Comparison of ENCODE assay signal across 27 cellular contexts in the genomic region with DNA sequence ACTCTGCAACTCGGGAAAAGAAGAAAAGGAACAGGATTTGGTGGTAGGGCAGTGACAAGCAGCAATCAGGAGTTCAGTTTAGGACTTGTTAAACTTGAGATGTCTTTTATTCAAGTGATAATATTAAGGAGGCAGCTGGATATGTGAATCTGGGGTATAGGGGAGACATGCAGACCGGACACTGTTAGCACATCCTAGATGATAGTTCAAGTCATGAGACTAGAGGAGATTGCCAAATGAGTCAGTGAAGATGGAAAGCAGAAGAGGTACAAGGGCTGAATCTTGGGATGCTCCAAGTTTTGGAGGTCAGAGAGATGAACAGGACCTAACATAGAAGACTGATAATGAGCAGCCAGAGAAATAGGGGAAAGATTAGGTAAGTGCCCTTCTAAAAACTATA.
A peak's percentile ranks its signal among the peaks of the same experiment; 100 is the strongest.
DNase-seq lines count a peak whose midpoint lies in the region; ATAC-seq, FAIRE-seq and TF ChIP-seq lines count a peak whose summit lies in the region.
"Had no signal": no experiment of that assay in that cellular context is flagged by ENCODE, and none has a peak within 500 bp of the region (broad histone marks: within the 10 kb centered on the region; RNA-seq: fewer than 3 reads in every experiment).

No MANE protein-coding gene starts in this region.

- H3K4me1 ChIP-seq in Karpas-422 (ENCODE audit: low read length) (no peaks in the 10 kb centered on the region), left lung (no peaks in the 10 kb centered on the region), uterus (no peaks in the 10 kb centered on the region)
- H3K4me1 ChIP-seq: BE2C, HAP-1 had no signal

- H4K20me1 ChIP-seq in Karpas-422 (ENCODE audit: insufficient read depth, low read depth, low read length): no peaks in the 10 kb centered on the region

- H3K9me3 ChIP-seq in Karpas-422 (ENCODE audit: low read length) (peaks cover 3% of the 10 kb centered on the region), left lung (peaks cover 0 to 5% of the 10 kb centered on the region in 2 donors), uterus (no peaks in the 10 kb centered on the region)
- H3K9me3 ChIP-seq: BE2C, HAP-1 had no signal

- intact Hi-C loops in dorsolateral prefrontal cortex (cut with DNase I): loop anchor here (5.0 kb wide), 2 partner anchors 68 to 138 kb away; partner anchors contain the start of gene PSME4 (in 2 of the 2)
- intact Hi-C loops in left lung (cut with DNase I): no loop called here
- intact Hi-C loops in uterus (cut with DNase I; ENCODE audit: low total_unique reads): no loop called here

- H3K27me3 ChIP-seq in Karpas-422 (ENCODE audit: low read length) (no peaks in the 10 kb centered on the region), dorsolateral prefrontal cortex (no peaks in the 10 kb centered on the region), left lung (no peaks in the 10 kb centered on the region), uterus (no peaks in the 10 kb centered on the region)
- H3K27me3 ChIP-seq: BE2C, SJCRH30 had no signal

- no peaks in the 10 kb centered on the region for H3K9me2 ChIP-seq in Karpas-422 (replicated peaks; ENCODE audit: insufficient read depth, low read length)

- no peak overlapping the region for H3K9ac ChIP-seq in Karpas-422 (ENCODE audit: low read length)

- no peak for TF ChIP-seq CTCF in dorsolateral prefrontal cortex (IDR thresholded peaks at IDR 0.05 in 54 of 56, conservative IDR thresholded peaks at IDR 0.05 in 2 of 56; ENCODE audit: low read depth in 1 of 56, partially characterized antibody in 56 of 56)
- TF ChIP-seq CTCF in left lung (IDR thresholded peaks at IDR 0.05): no peak
- no peak for TF ChIP-seq CTCF in uterus (IDR thresholded peaks at IDR 0.05)
- TF ChIP-seq CTCF in D721Med (IDR thresholded peaks at IDR 0.05; ENCODE audit: insufficient read depth, missing control alignments): no peak

- H3K4me2 ChIP-seq in Karpas-422 (ENCODE audit: low read depth, low read length, poor library complexity, severe bottlenecking): no peak overlapping the region

- H3K4me3 ChIP-seq in Karpas-422 (ENCODE audit: low read length): no peak overlapping the region
- no peak overlapping the region for H3K4me3 ChIP-seq in dorsolateral prefrontal cortex
- H3K4me3 ChIP-seq in left lung: no peak overlapping the region
- H3K4me3 ChIP-seq in uterus: no peak overlapping the region
- H3K4me3 ChIP-seq: HAP-1, SJCRH30 had no signal

- ATAC-seq in left lung (peak; percentile 20), GM21825 (IDR thresholded peaks at IDR 0.05; ENCODE audit: unreplicated experiment) (no peak), GM19467 (IDR thresholded peaks at IDR 0.05; ENCODE audit: unreplicated experiment) (no peak)
- ATAC-seq: PC-3, Right ventricle myocardium inferior, SK-N-SH treated with all-trans-retinoic acid at 6 μM for 48 hours had no signal

- H2AFZ ChIP-seq in Karpas-422 (ENCODE audit: low read length): no peak overlapping the region

- FAIRE-seq in D721Med (lab: Jason Lieb, UNC): no peak
- FAIRE-seq: GM12892 had no signal

- H3K27ac ChIP-seq in Karpas-422 (ENCODE audit: low read length): no peak overlapping the region
- peak overlapping the region in 52 of 59 donors; percentile 14 to 99 (median 96) for H3K27ac ChIP-seq in dorsolateral prefrontal cortex
- H3K27ac ChIP-seq in left lung: no peak overlapping the region
- H3K27ac ChIP-seq in uterus: peak overlapping the region; percentile 38 to 41
- H3K27ac ChIP-seq: SJCRH30 had no signal

- H3K36me3 ChIP-seq in Karpas-422 (ENCODE audit: insufficient read depth, low read length): no peaks in the 10 kb centered on the region
- no peaks in the 10 kb centered on the region for H3K36me3 ChIP-seq in left lung
- no peaks in the 10 kb centered on the region for H3K36me3 ChIP-seq in uterus
- H3K36me3 ChIP-seq: BE2C, HAP-1, SJCRH30 had no signal

- no peaks in the 10 kb centered on the region for H3K79me2 ChIP-seq in Karpas-422 (ENCODE audit: low read length)

- DNase-seq in Karpas-422 (peak; percentile 31), dorsolateral prefrontal cortex (no peak), left lung (no peak), uterus (no peak), NCI-H510A treated with DMSO at 0.1 percent for 48 hours (lab: John Stamatoyannopoulos, UW) (no peak), D721Med (ENCODE audit: insufficient read length, low spot score) (no peak)
- DNase-seq: BE2C; CD8-positive, alpha-beta memory T cell; DMS79 treated with DMSO at 0.1 percent for 48 hours; GF-D8; GOT3; NCI-H1092; NCI-H1417 treated with DMSO at 0.1 percent for 48 hours; NCI-H187; NCI-H2081 treated with DMSO at 0.1 percent for 48 hours; NCI-H2171; NCI-H226; NCI-H510A; NCI-H774; PC-3; SJCRH30 had no signal

- TF ChIP-seq POLR2A in uterus (IDR thresholded peaks at IDR 0.05): no peak

Comparison
In these comparisons a context has a peak if more than half of its experiments do, and no peak if none do; other contexts are left out.
1. H3K27ac ChIP-seq: peak in dorsolateral prefrontal cortex (52 of 59) and uterus (2 of 2); none in Karpas-422 (single experiment) and left lung (0 of 2).
2. intact Hi-C loops: an anchor here in dorsolateral prefrontal cortex (5.0 kb wide); none called in left lung and uterus.